Comparison of ENCODE assay signal across 1 cellular context in genomic region chr20:58633161-58634035, GRCh38.
TF ChIP-seq lines count a peak whose summit lies in the region.

No MANE protein-coding gene starts in this region.

TF ChIP-seq in HepG2, 621 proteins besides CTCF, POLR2A, EP300 and RAD21:
- TF ChIP-seq EZH2 (conservative IDR thresholded peaks at IDR 0.05; ENCODE audit: low read depth, low read length) (0 out of 2 replicates have a peak, but pooled peaks have one; percentile 34), BORCS8-MEF2B (CRISPR knock-in tag; IDR thresholded peaks at IDR 0.05) (no peak)
